In genomic region chr19:17340871-17341357, GRCh38 we compare ENCODE assay signal across 22 cellular contexts. TPM values are rescaled to one million over a fixed set of nuclear protein-coding genes. Genes with fewer than 3 reads are reported as not detected.
DNase-seq lines count a peak whose midpoint lies in the region; ATAC-seq and TF ChIP-seq lines count a peak whose summit lies in the region.
"Had no signal": no experiment of that assay in that cellular context is flagged by ENCODE, and none has a peak within 500 bp of the region (broad histone marks: within the 10 kb centered on the region; RNA-seq: fewer than 3 reads in every experiment).

No MANE protein-coding gene starts in this region.

- no peaks in the 10 kb centered on the region for H3K27me3 ChIP-seq in IMR-90 (ENCODE audit: control insufficient read depth, insufficient read depth, low read length)
- no peaks in the 10 kb centered on the region for H3K27me3 ChIP-seq in neural progenitor cell
- H3K27me3 ChIP-seq: hepatocyte, right atrium auricular region, upper lobe of right lung had no signal

- peaks cover 7 to 15% of the 10 kb centered on the region in 2 experiments; a peak in 3 of 4 replicates for H3K79me1 ChIP-seq in IMR-90 (ENCODE audit: low read depth in 1 of 2, low read length in 2 of 2)

- H3K27ac ChIP-seq in IMR-90 (ENCODE audit: insufficient read depth, low read length) = no peak overlapping the region
- H3K27ac ChIP-seq in neural progenitor cell = no peak overlapping the region
- H3K27ac ChIP-seq: hepatocyte, right atrium auricular region, upper lobe of right lung had no signal

- H4K8ac ChIP-seq in IMR-90 (ENCODE audit: low read depth in 2 of 2, low read length in 2 of 2) = no peak overlapping the region

- no peaks in the 10 kb centered on the region for H3K9me1 ChIP-seq in IMR-90 (ENCODE audit: insufficient read depth, low read length)

- no peak overlapping the region for H3K27ac Mint-ChIP-seq in glutamatergic neuron (ENCODE audit: unreplicated experiment)
- peak overlapping the region; percentile 61 for H3K27ac Mint-ChIP-seq in stimulated activated effector memory CD8-positive, alpha-beta T cell treated with anti-CD3 and anti-CD28 coated beads, Interleukin-12 subunit alpha, Interleukin-12 subunit beta, amount 100 ng/mL, for 72 hours
- no peak overlapping the region for H3K27ac Mint-ChIP-seq in neural progenitor cell
- H3K27ac Mint-ChIP-seq: activated CD8-positive, alpha-beta T cell treated with anti-CD3 and anti-CD28 coated beads for 36 hours had no signal

- H3K4me1 ChIP-seq in IMR-90 (ENCODE audit: control insufficient read depth, insufficient read depth, low read length) = peaks cover 4% of the 10 kb centered on the region
- H3K4me1 ChIP-seq in neural progenitor cell = peaks cover 5% of the 10 kb centered on the region

- no peak overlapping the region for H2AK9ac ChIP-seq in IMR-90 (replicated peaks; ENCODE audit: low read depth, low read length, poor library complexity)

- no TSS peak for BruUV-seq in IMR-90 (replicated peaks; lab: Mats Ljungman, UMichigan)

- H3K79me2 ChIP-seq in neural progenitor cell (ENCODE audit: low read depth) = peaks cover 10% of the 10 kb centered on the region

- H3K4me3 Mint-ChIP-seq in glutamatergic neuron (ENCODE audit: unreplicated experiment) (no peak overlapping the region), neural progenitor cell (no peak overlapping the region)
- H3K4me3 Mint-ChIP-seq in stimulated activated effector memory CD8-positive, alpha-beta T cell treated with anti-CD3 and anti-CD28 coated beads, Interleukin-12 subunit alpha, Interleukin-12 subunit beta, amount 100 ng/mL, for 72 hours = no peak overlapping the region
- H3K4me3 Mint-ChIP-seq: activated CD8-positive, alpha-beta T cell treated with anti-CD3 and anti-CD28 coated beads for 36 hours had no signal

- no peak overlapping the region for H3K4me2 ChIP-seq in IMR-90 (ENCODE audit: low read depth, low read length)
- H3K4me2 ChIP-seq in neural progenitor cell = no peak overlapping the region
- H3K4me2 ChIP-seq: hepatocyte had no signal

- ATAC-seq in IMR-90 (ENCODE audit: low read depth) = no peak
- ATAC-seq in stimulated activated effector memory CD8-positive, alpha-beta T cell treated with anti-CD3 and anti-CD28 coated beads, Interleukin-12 subunit alpha, Interleukin-12 subunit beta, amount 100 ng/mL, for 72 hours = no peak
- ATAC-seq: activated CD8-positive, alpha-beta T cell treated with anti-CD3 and anti-CD28 coated beads for 36 hours; SK-N-SH treated with all-trans-retinoic acid at 6 μM for 48 hours had no signal

- peaks cover 5% of the 10 kb centered on the region; the same call in 1 of the 2 replicates for H3K36me3 ChIP-seq in IMR-90 (ENCODE audit: control insufficient read depth, insufficient read depth, low read length)
- no peaks in the 10 kb centered on the region for H3K36me3 ChIP-seq in neural progenitor cell
- H3K36me3 ChIP-seq: right atrium auricular region, upper lobe of right lung had no signal

- no peak overlapping the region for H3K18ac ChIP-seq in IMR-90 (ENCODE audit: low read depth, low read length)

- H3K23ac ChIP-seq in IMR-90 (ENCODE audit: low read depth, low read length) = no peak overlapping the region

- POLR2A ChIA-PET in IMR-90 (lab: Charles Lee; ENCODE audit: unreplicated experiment) = no interaction called here

- TF ChIP-seq POLR2A in IMR-90 (IDR thresholded peaks at IDR 0.05; ENCODE audit: low read depth, low read length) = no peak

- H3K4me3 ChIP-seq in IMR-90 (ENCODE audit: insufficient read depth, low read depth, low read length) = no peak overlapping the region
- no peak overlapping the region for H3K4me3 ChIP-seq in neural progenitor cell
- H3K4me3 ChIP-seq: hepatocyte, lung, right atrium auricular region, upper lobe of right lung had no signal

- peaks cover 3% of the 10 kb centered on the region for H3K4me1 Mint-ChIP-seq in glutamatergic neuron (ENCODE audit: low read depth, unreplicated experiment)
- H3K4me1 Mint-ChIP-seq in stimulated activated effector memory CD8-positive, alpha-beta T cell treated with anti-CD3 and anti-CD28 coated beads, Interleukin-12 subunit alpha, Interleukin-12 subunit beta, amount 100 ng/mL, for 72 hours = peaks cover 25% of the 10 kb centered on the region
- peaks cover 5% of the 10 kb centered on the region for H3K4me1 Mint-ChIP-seq in neural progenitor cell

- 78% methylated on average over 10 of the region's 17 CpGs; no CpG with 5 or more reads in 1 of the 2 experiments for WGBS in IMR-90 (ENCODE audit: extremely low coverage in 2 of 2, insufficient read length in 1 of 2), 2 experiments

- H4K20me1 ChIP-seq in IMR-90 (ENCODE audit: insufficient read depth, low read length) (no peaks in the 10 kb centered on the region), neural progenitor cell (ENCODE audit: low read depth) (no peaks in the 10 kb centered on the region)

- H2AK5ac ChIP-seq in IMR-90 (ENCODE audit: low read depth, low read length) = no peak overlapping the region

- H3K9me3 ChIP-seq in IMR-90 (ENCODE audit: control insufficient read depth, insufficient read depth, low read length) (no peaks in the 10 kb centered on the region), neural progenitor cell (ENCODE audit: low read depth) (no peaks in the 10 kb centered on the region)
- H3K9me3 ChIP-seq: right atrium auricular region, upper lobe of right lung had no signal

- TF ChIP-seq RAD21 in IMR-90 (IDR thresholded peaks at IDR 0.05; ENCODE audit: low read length) = no peak

- TF ChIP-seq CTCF in IMR-90 (conservative IDR thresholded peaks at IDR 0.05; ENCODE audit: low read depth, low read length) (no peak), glutamatergic neuron (IDR thresholded peaks at IDR 0.05; ENCODE audit: partially characterized antibody, unreplicated experiment) (no peak), neural progenitor cell (IDR thresholded peaks at IDR 0.05) (no peak)

- peaks cover 18% of the 10 kb centered on the region for H3F3A ChIP-seq in neural progenitor cell (ENCODE audit: low read depth)

- H3K4ac ChIP-seq in IMR-90 (ENCODE audit: low read depth, low read length) = no peak overlapping the region

- intact Hi-C loops in IMR-90 (cut with micrococcal nuclease) = no loop called here

- H2AFZ ChIP-seq in IMR-90 (replicated peaks; ENCODE audit: low read length, poor library complexity) (peak overlapping the region; percentile 43), neural progenitor cell (replicated peaks) (no peak overlapping the region)
- H2AFZ ChIP-seq: hepatocyte had no signal

- H4K91ac ChIP-seq in IMR-90 (ENCODE audit: insufficient read depth, low read depth, low read length) = no peak overlapping the region

- H3K36me3 Mint-ChIP-seq in glutamatergic neuron (ENCODE audit: unreplicated experiment) = no peaks in the 10 kb centered on the region
- peaks cover 47% of the 10 kb centered on the region for H3K36me3 Mint-ChIP-seq in stimulated activated effector memory CD8-positive, alpha-beta T cell treated with anti-CD3 and anti-CD28 coated beads, Interleukin-12 subunit alpha, Interleukin-12 subunit beta, amount 100 ng/mL, for 72 hours
- no peaks in the 10 kb centered on the region for H3K36me3 Mint-ChIP-seq in neural progenitor cell

- in situ Hi-C loops in IMR-90 (cut with MboI; ENCODE audit: low sequenced_read_pairs) = no loop called here

- dilution Hi-C loops in IMR-90 (cut with HindIII; ENCODE audit: low sequenced_read_pairs, unreplicated experiment) = no loop called here

- H2BK15ac ChIP-seq in IMR-90 (ENCODE audit: low read depth, low read length) = no peak overlapping the region

- H3K27me3 Mint-ChIP-seq in glutamatergic neuron (ENCODE audit: unreplicated experiment) (peaks cover 5% of the 10 kb centered on the region), neural progenitor cell (ENCODE audit: insufficient read depth, low read depth) (peaks cover 9% of the 10 kb centered on the region)
- H3K27me3 Mint-ChIP-seq: activated CD8-positive, alpha-beta T cell treated with anti-CD3 and anti-CD28 coated beads for 36 hours had no signal

- H2BK5ac ChIP-seq in IMR-90 (ENCODE audit: low read depth, low read length, poor library complexity, severe bottlenecking) = no peak overlapping the region

- H3K56ac ChIP-seq in IMR-90 (ENCODE audit: extremely low read depth, insufficient read depth, low read length) = no peak overlapping the region

- H4K5ac ChIP-seq in IMR-90 (ENCODE audit: low read depth, low read length) = no peak overlapping the region

- no peak for DNase-seq in IMR-90
- DNase-seq in glutamatergic neuron = peak; percentile 17
- DNase-seq in stimulated activated effector memory CD8-positive, alpha-beta T cell treated with anti-CD3 and anti-CD28 coated beads, Interleukin-12 subunit alpha, Interleukin-12 subunit beta, amount 100 ng/mL, for 72 hours (ENCODE audit: low spot score in 2 of 2) = no peak
- no peak for DNase-seq in NCI-H2029 (lab: John Stamatoyannopoulos, UW)
- no peak for DNase-seq in neural progenitor cell (ENCODE audit: low spot score)
- DNase-seq: activated gamma-delta T cell treated with Interleukin-2 at 50 U/mL for 16 hours; AML-193; amniotic stem cell; NCI-H1417 treated with DMSO at 0.1 percent for 48 hours; NCI-H524 treated with DMSO at 0.1 percent for 48 hours; RPMI8226; stimulated activated CD8-positive, alpha-beta memory T cell treated with anti-CD3 and anti-CD28 coated beads, Interleukin-4, amount 100 ng/mL, for 48 hours; upper lobe of right lung had no signal

- no peak overlapping the region for H2BK20ac ChIP-seq in IMR-90 (ENCODE audit: low read depth, low read length)

- H3K9ac ChIP-seq in IMR-90 (ENCODE audit: low read depth, low read length) (no peak overlapping the region), neural progenitor cell (no peak overlapping the region)

- no peak overlapping the region for H2BK120ac ChIP-seq in IMR-90 (ENCODE audit: low read depth, low read length)

- CTCF ChIA-PET in IMR-90 (lab: Yijun Ruan, JAX) = no interaction called here

- no peak overlapping the region for H3K14ac ChIP-seq in IMR-90 (replicated peaks; ENCODE audit: low read depth, low read length)

- peaks cover 8% of the 10 kb centered on the region for H3K9me3 Mint-ChIP-seq in glutamatergic neuron (ENCODE audit: unreplicated experiment)
- H3K9me3 Mint-ChIP-seq in stimulated activated effector memory CD8-positive, alpha-beta T cell treated with anti-CD3 and anti-CD28 coated beads, Interleukin-12 subunit alpha, Interleukin-12 subunit beta, amount 100 ng/mL, for 72 hours = no peaks in the 10 kb centered on the region
- H3K9me3 Mint-ChIP-seq in neural progenitor cell = no peaks in the 10 kb centered on the region
- H3K9me3 Mint-ChIP-seq: activated CD8-positive, alpha-beta T cell treated with anti-CD3 and anti-CD28 coated beads for 36 hours had no signal

RNA-seq across cellular contexts. Expression of gene GTPBP3, which starts 3.6 kb away (rescaled TPM):
- 4.3 and 4.7 TPM in 2 replicates for total RNA-seq in IMR-90 (2012; rRNA removed)
- 14.6 and 15.1 TPM in 2 replicates for polyA plus RNA-seq in IMR-90 (2012; rRNA removed)
- polyA plus RNA-seq in IMR-90 (2012; cell fraction: cytosol; rRNA removed) = 9.8 and 11.4 TPM in 2 replicates
- 34.3 and 114 TPM in 2 replicates for polyA plus RNA-seq in IMR-90 (2012; cell fraction: nucleus; rRNA removed; ENCODE audit: low replicate concordance)
- 61.2 TPM for total RNA-seq in glutamatergic neuron (ENCODE audit: unreplicated experiment)
- 13.2 and 47.6 TPM in 2 replicates for total RNA-seq in neural progenitor cell (ENCODE audit: low replicate concordance)

RNA-seq across cellular contexts. Expression of gene ANO8, which starts 6.3 kb away (rescaled TPM):
- total RNA-seq in IMR-90 (2012; rRNA removed) (1.6 and 1.7 TPM in 2 replicates), glutamatergic neuron (ENCODE audit: unreplicated experiment) (98.8 TPM), neural progenitor cell (ENCODE audit: low replicate concordance) (11.4 and 25.0 TPM in 2 replicates)
- 5.3 and 5.6 TPM in 2 replicates for polyA plus RNA-seq in IMR-90 (2012; rRNA removed)
- polyA plus RNA-seq in IMR-90 (2012; cell fraction: cytosol; rRNA removed) = 3.1 and 4.3 TPM in 2 replicates
- 20.5 and 33.6 TPM in 2 replicates for polyA plus RNA-seq in IMR-90 (2012; cell fraction: nucleus; rRNA removed; ENCODE audit: low replicate concordance)

RNA-seq across cellular contexts. Expression of gene DDA1, which starts 31.6 kb away (rescaled TPM):
- total RNA-seq in IMR-90 (2012; rRNA removed) (33.7 and 35.0 TPM in 2 replicates), glutamatergic neuron (ENCODE audit: unreplicated experiment) (81.2 TPM), neural progenitor cell (ENCODE audit: low replicate concordance) (21.9 and 27.7 TPM in 2 replicates)
- polyA plus RNA-seq in IMR-90 (2012; rRNA removed) = 87.2 and 113 TPM in 2 replicates
- 105 and 131 TPM in 2 replicates for polyA plus RNA-seq in IMR-90 (2012; cell fraction: cytosol; rRNA removed)
- 54.5 and 126 TPM in 2 replicates for polyA plus RNA-seq in IMR-90 (2012; cell fraction: nucleus; rRNA removed; ENCODE audit: low replicate concordance)

RNA-seq across cellular contexts. Expression of gene MRPL34, which starts 35.2 kb away (rescaled TPM):
- total RNA-seq in IMR-90 (2012; rRNA removed) (7.3 and 17.2 TPM in 2 replicates), glutamatergic neuron (ENCODE audit: unreplicated experiment) (80.7 TPM), neural progenitor cell (ENCODE audit: low replicate concordance) (25.9 and 38.8 TPM in 2 replicates)
- 31.7 and 37.0 TPM in 2 replicates for polyA plus RNA-seq in IMR-90 (2012; rRNA removed)
- polyA plus RNA-seq in IMR-90 (2012; cell fraction: cytosol; rRNA removed) = 87.8 and 125 TPM in 2 replicates
- 22.6 and 29.1 TPM in 2 replicates for polyA plus RNA-seq in IMR-90 (2012; cell fraction: nucleus; rRNA removed; ENCODE audit: low replicate concordance)

RNA-seq across cellular contexts. Expression of gene PLVAP, which starts 36.2 kb away (rescaled TPM):
- total RNA-seq in IMR-90 (2012; rRNA removed) (not detected in 2 replicates), glutamatergic neuron (ENCODE audit: unreplicated experiment) (not detected), neural progenitor cell (ENCODE audit: low replicate concordance) (0.11 and 0.37 TPM in 2 replicates)
- not detected in 2 replicates for polyA plus RNA-seq in IMR-90 (2012; rRNA removed)
- polyA plus RNA-seq in IMR-90 (2012; cell fraction: cytosol; rRNA removed) = 0.02 TPM in 1 of 2 replicates, not detected in the other
- polyA plus RNA-seq in IMR-90 (2012; cell fraction: nucleus; rRNA removed; ENCODE audit: low replicate concordance) = 0.10 TPM in 1 of 2 replicates, not detected in the other
- total RNA-seq: activated CD8-positive, alpha-beta T cell treated with anti-CD3 and anti-CD28 coated beads for 36 hours; bronchial epithelial cell; fibroblast of villous mesenchyme; osteocyte had no signal
- polyA plus RNA-seq: keratinocyte had no signal
